In the genomic region with DNA sequence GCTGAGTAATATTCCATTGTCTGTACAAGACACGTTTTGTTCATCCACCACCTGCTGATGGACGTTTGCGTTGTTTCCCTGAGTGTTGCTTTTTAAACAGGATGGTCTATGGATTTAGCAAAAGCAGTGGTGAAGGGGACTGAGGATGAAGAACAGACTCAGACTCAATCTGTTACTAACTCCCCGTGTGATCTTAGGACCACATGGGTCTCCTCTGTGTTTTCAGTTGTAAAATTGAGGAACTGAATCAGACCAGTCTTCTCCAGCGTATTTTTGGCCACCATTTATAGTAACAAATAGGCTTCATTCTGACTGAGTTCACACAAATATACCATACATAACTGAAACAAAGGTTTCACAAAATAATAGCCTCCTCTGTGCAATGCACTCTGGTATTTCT, we compare ENCODE assay signal across 10 cellular contexts.
DNase-seq lines count a peak whose midpoint lies in the region; ATAC-seq and TF ChIP-seq lines count a peak whose summit lies in the region.
"Had no signal": no experiment of that assay in that cellular context is flagged by ENCODE, and none has a peak within 500 bp of the region (broad histone marks: within the 10 kb centered on the region; RNA-seq: fewer than 3 reads in every experiment).

No MANE protein-coding gene starts in this region.

- H3K9me3 ChIP-seq in DOHH2 (ENCODE audit: control insufficient read depth, insufficient read depth, low read length), result no peaks in the 10 kb centered on the region

- peak overlapping the region; percentile 96 for H3K27ac ChIP-seq in DOHH2 (ENCODE audit: low read depth, low read length)

- no peaks in the 10 kb centered on the region for H3K27me3 ChIP-seq in DOHH2 (ENCODE audit: control insufficient read depth, low read length)

- DNase-seq in AG08396 (ENCODE audit: low spot score) (no peak), NCI-H187 (lab: John Stamatoyannopoulos, UW) (no peak), DMS79 treated with DMSO at 0.1 percent for 48 hours (lab: John Stamatoyannopoulos, UW) (no peak)
- DNase-seq in stimulated activated CD4-positive, alpha-beta T cell treated with anti-CD3 and anti-CD28 coated beads, Interleukin-15, amount 100 ng/mL, for 24 hours, result no peak
- DNase-seq: NCI-H524 treated with DMSO at 0.1 percent for 48 hours, T1000 had no signal

- H3K36me3 ChIP-seq in DOHH2 (ENCODE audit: control insufficient read depth, low read length), result no peaks in the 10 kb centered on the region; the same call in 1 of the 2 replicates

- peaks cover 77% of the 10 kb centered on the region for H3K4me1 ChIP-seq in DOHH2 (ENCODE audit: control insufficient read depth, low read length)

- H3K4me2 ChIP-seq in DOHH2 (ENCODE audit: low read length), result peak overlapping the region; percentile 79

- peak overlapping the region; percentile 58 for H3K4me3 ChIP-seq in DOHH2 (ENCODE audit: low read length)

- H4K20me1 ChIP-seq in DOHH2 (ENCODE audit: control insufficient read depth, insufficient read depth, low read depth, low read length), result no peaks in the 10 kb centered on the region

- peak; percentile 83 for ATAC-seq in GM19351 (IDR thresholded peaks at IDR 0.05; ENCODE audit: unreplicated experiment)
- ATAC-seq in HG02840 (IDR thresholded peaks at IDR 0.05; ENCODE audit: low FRiP score, unreplicated experiment), result peak; percentile 84
- peak; percentile 90 for ATAC-seq in HG03565 (IDR thresholded peaks at IDR 0.05; ENCODE audit: unreplicated experiment)

- TF ChIP-seq CTCF in DOHH2 (IDR thresholded peaks at IDR 0.05; ENCODE audit: low read depth, low read length, poor library complexity, severe bottlenecking), result no peak

- peaks cover 25% of the 10 kb centered on the region for H3K79me2 ChIP-seq in DOHH2 (ENCODE audit: control insufficient read depth, low read length)

- no peaks in the 10 kb centered on the region for H3K9me2 ChIP-seq in DOHH2 (replicated peaks; ENCODE audit: control insufficient read depth, low read length)

- peaks cover 23% of the 10 kb centered on the region for H3F3A ChIP-seq in DOHH2 (ENCODE audit: control insufficient read depth, insufficient read depth)
